ENCODE assay signal across 27 cellular contexts in the genomic region with DNA sequence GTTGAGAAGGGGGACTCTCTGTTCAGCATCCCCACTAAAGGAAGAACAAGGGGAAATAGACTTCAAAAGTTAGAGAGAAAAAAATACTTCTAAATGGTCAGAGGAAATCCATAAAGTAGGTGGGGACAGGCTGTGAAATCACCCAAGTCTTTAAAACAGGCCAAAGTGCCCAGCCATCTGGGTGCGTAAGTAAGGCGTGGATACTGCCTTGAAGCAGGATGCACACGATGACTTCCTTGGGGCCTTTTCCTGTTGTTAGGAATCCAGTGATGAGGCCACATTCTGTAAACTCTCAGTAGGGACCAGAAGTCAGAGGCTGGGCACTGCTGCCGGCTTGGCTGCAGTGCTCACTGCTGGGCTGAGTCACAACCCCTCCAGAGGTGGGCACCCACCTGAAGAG. TPM values are rescaled to one million over a fixed set of nuclear protein-coding genes. Genes with fewer than 3 reads are reported as not detected.
DNase-seq lines count a peak whose midpoint lies in the region; ATAC-seq and TF ChIP-seq lines count a peak whose summit lies in the region.
"Had no signal": no experiment of that assay in that cellular context is flagged by ENCODE, and none has a peak within 500 bp of the region (broad histone marks: within the 10 kb centered on the region; RNA-seq: fewer than 3 reads in every experiment).

No MANE protein-coding gene starts in this region.

- no peak overlapping the region for H3K4me3 Mint-ChIP-seq in mesothelial cell of epicardium
- H3K4me3 Mint-ChIP-seq: activated CD4-positive, alpha-beta memory T cell treated with anti-CD3 and anti-CD28 coated beads for 36 hours; H9; memory B cell had no signal

- no peak for ATAC-seq in HG03025 (IDR thresholded peaks at IDR 0.05; ENCODE audit: low FRiP score, unreplicated experiment)
- ATAC-seq: activated CD4-positive, CD25-positive, alpha-beta regulatory T cell treated with anti-CD3 and anti-CD28 coated beads, Interleukin-2, amount 50 U/mL, for 24 hours; heart left ventricle had no signal

- H3K27ac Mint-ChIP-seq in mesothelial cell of epicardium, result peak overlapping the region; percentile 67
- H3K27ac Mint-ChIP-seq: memory B cell had no signal

- H3K9me3 Mint-ChIP-seq in mesothelial cell of epicardium, result no peaks in the 10 kb centered on the region
- H3K9me3 Mint-ChIP-seq: activated CD4-positive, alpha-beta memory T cell treated with anti-CD3 and anti-CD28 coated beads for 36 hours; H9; memory B cell had no signal

- peak; percentile 28 for DNase-seq in LoVo (ENCODE audit: low spot score)
- DNase-seq in dermis blood vessel endothelial cell, result peak; percentile 26
- DNase-seq in mesothelial cell of epicardium (ENCODE audit: low spot score in 2 of 2, unreplicated experiment in 2 of 2), result no peak
- peak; percentile 30 for DNase-seq in spleen
- no peak for DNase-seq in glomerular visceral epithelial cell (ENCODE audit: extremely low spot score)
- no peak for DNase-seq in stimulated activated CD4-positive, alpha-beta T cell treated with anti-CD3 and anti-CD28 coated beads, Interleukin-4, amount 100 ng/mL, for 24 hours
- DNase-seq in NCI-H2081 (lab: John Stamatoyannopoulos, UW), result no peak
- DNase-seq: activated CD4-positive, alpha-beta memory T cell treated with anti-CD3 and anti-CD28 coated beads for 36 hours; activated CD8-positive, alpha-beta memory T cell treated with anti-CD3 and anti-CD28 coated beads, Interleukin-2, amount 50 U/mL, for 48 hours; aorta; DMS79 treated with DMSO at 0.1 percent for 48 hours; GF-D8; H9; heart left ventricle; kidney glomerular epithelial cell; NCI-H1105 treated with DMSO at 0.1 percent for 48 hours; NCI-H2029; NCI-H345; NCI-H748 treated with DMSO at 0.1 percent for 48 hours; T-helper 1 cell had no signal

- H3K9me3 ChIP-seq in spleen, result no peaks in the 10 kb centered on the region
- H3K9me3 ChIP-seq: heart left ventricle, SJSA1 had no signal

- peaks cover 0 to 14% (median 0%) of the 10 kb centered on the region in 7 donors for H3K27me3 ChIP-seq in spleen (replicated peaks in 1 of 7)
- H3K27me3 ChIP-seq: heart left ventricle, SJSA1 had no signal

- peaks cover 0 to 31% (median 5%) of the 10 kb centered on the region in 6 donors for H3K4me1 ChIP-seq in spleen
- H3K4me1 ChIP-seq: SJSA1 had no signal

- H3K27me3 Mint-ChIP-seq in mesothelial cell of epicardium (ENCODE audit: low read depth), result no peaks in the 10 kb centered on the region
- H3K27me3 Mint-ChIP-seq: activated CD4-positive, alpha-beta memory T cell treated with anti-CD3 and anti-CD28 coated beads for 36 hours; activated naive CD8-positive, alpha-beta T cell had no signal

- no peak overlapping the region for H3K4me3 ChIP-seq in spleen
- H3K4me3 ChIP-seq: BLaER1 treated with 17β-estradiol and CSF1 and Interleukin-3, amounts not matched to agents 10 nM and 100 nM; heart left ventricle; SJSA1; smooth muscle cell had no signal

- peaks cover 55% of the 10 kb centered on the region for H3K4me1 Mint-ChIP-seq in mesothelial cell of epicardium
- H3K4me1 Mint-ChIP-seq: memory B cell had no signal

- intact Hi-C loops in spleen (cut with DNase I; ENCODE audit: low total_unique reads), result loop anchor here (10.0 kb wide), 1 partner anchor 317 kb away; no protein-coding TSS in a partner anchor

- no peak for TF ChIP-seq POLR2A in spleen (IDR thresholded peaks at IDR 0.05)

- peak overlapping the region in 1 of 8 donors; percentile 31 for H3K27ac ChIP-seq in spleen
- H3K27ac ChIP-seq: BLaER1 treated with 17β-estradiol and CSF1 and Interleukin-3, amounts not matched to agents 10 nM and 100 nM; SJSA1 had no signal

- 71 to 84% (median 76%) methylated on average over 4 of the region's 4 CpGs for WGBS in spleen, 5 donors

- peaks cover 25% of the 10 kb centered on the region for H3K36me3 Mint-ChIP-seq in mesothelial cell of epicardium

- H3K36me3 ChIP-seq in spleen, result peaks cover 0 to 19% (median 3%) of the 10 kb centered on the region in 6 donors

- TF ChIP-seq CTCF in mesothelial cell of epicardium (IDR thresholded peaks at IDR 0.05; ENCODE audit: unreplicated experiment) (no peak), spleen (IDR thresholded peaks at IDR 0.05 in 8 of 11, conservative IDR thresholded peaks at IDR 0.05 in 3 of 11) (no peak)

RNA-seq across cellular contexts. Expression of a gene that starts 9.2 kb away (rescaled TPM):
- total RNA-seq in dermis blood vessel endothelial cell (3.1 and 3.6 TPM in 2 replicates), mesothelial cell of epicardium (84.6 to 88.7 TPM (median 87.8 TPM) in 3 replicates), spleen (10 to 100 TPM in 6 of 7 donors, 1 to 10 TPM in 1; 9.8 to 16.6 (median 15.1) TPM)
- 1 to 10 TPM; 1.1 to 3.0 (median 1.8) TPM for polyA plus RNA-seq in spleen

Comparison
In these comparisons a context has a peak if more than half of its experiments do, and no peak if none do; other contexts are left out.
1. DNase-seq: peak in LoVo (single experiment), dermis blood vessel endothelial cell (single experiment) and spleen (single experiment); none in mesothelial cell of epicardium (0 of 2), glomerular visceral epithelial cell (single experiment), stimulated activated CD4-positive, alpha-beta T cell treated with anti-CD3 and anti-CD28 coated beads, Interleukin-4, amount 100 ng/mL, for 24 hours (single experiment) and NCI-H2081 (0 of 2).